Comparison of ENCODE assay signal across 30 cellular contexts in the genomic region with DNA sequence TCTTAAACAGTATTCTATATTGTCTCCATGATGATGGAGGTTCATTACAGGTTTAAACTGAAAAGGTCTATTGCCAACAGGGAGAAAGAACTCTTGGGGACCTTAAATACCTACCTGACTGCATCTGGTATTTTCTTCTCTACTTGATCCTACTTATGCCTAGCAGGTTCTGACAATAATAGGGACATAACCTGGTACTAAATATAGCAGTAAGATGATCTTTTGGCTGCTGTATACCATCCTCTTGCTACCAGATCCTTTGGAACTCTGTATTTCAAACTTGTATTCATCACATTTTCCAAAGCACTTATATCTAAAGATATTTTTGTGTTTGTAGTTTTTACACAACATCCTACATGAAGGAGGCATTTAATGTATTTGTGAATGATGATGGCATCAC.
"Had no signal": no experiment of that assay in that cellular context is flagged by ENCODE, and none has a peak within 500 bp of the region (broad histone marks: within the 10 kb centered on the region; RNA-seq: fewer than 3 reads in every experiment).

No MANE protein-coding gene starts in this region.

- H3K4me1 ChIP-seq: parathyroid adenoma, right atrium auricular region, sigmoid colon, suprapubic skin, testis, tibial artery, transverse colon, upper lobe of right lung, uterus had no signal

- DNase-seq: naive thymus-derived CD4-positive, alpha-beta T cell; natural killer cell; occipital lobe; ovary; posterior cingulate gyrus; retina; right lobe of liver; sigmoid colon; spleen; stimulated activated CD4-positive, alpha-beta T cell treated with anti-CD3 and anti-CD28 coated beads, Interleukin-12 subunit alpha, Interleukin-12 subunit beta, amount 100 ng/mL, for 4 hours; stimulated activated CD4-positive, alpha-beta T cell treated with anti-CD3 and anti-CD28 coated beads, Interleukin-1b, Interleukin-23, amount 100 ng/mL, for 48 hours; stimulated activated CD4-positive, alpha-beta T cell treated with anti-CD3 and anti-CD28 coated beads, Interleukin-4, amount 100 ng/mL, for 1 hour; stimulated activated CD4-positive, alpha-beta T cell treated with anti-CD3 and anti-CD28 coated beads, Interleukin-4, amount 100 ng/mL, for 4 hours; stimulated activated CD8-positive, alpha-beta memory T cell treated with anti-CD3 and anti-CD28 coated beads, Interleukin-4, amount 100 ng/mL, for 48 hours; stimulated activated naive CD4-positive, alpha-beta T cell; stimulated activated naive CD8-positive, alpha-beta T cell treated with anti-CD3 and anti-CD28 coated beads, Interleukin-15, amount 100 ng/mL, for 72 hours; stimulated activated naive CD8-positive, alpha-beta T cell treated with anti-CD3 and anti-CD28 coated beads, Interleukin-15, Interleukin-2, amounts not matched to agents 100 U/mL and 50 U/mL, for 24 hours; substantia nigra; testis; tibial artery; transverse colon; upper lobe of right lung; uterus had no signal

- H3K4me3 ChIP-seq: neural progenitor cell, ovary, right atrium auricular region, right lobe of liver, sigmoid colon, skin epidermis, smooth muscle cell, spleen, suprapubic skin, testis, tibial artery, transverse colon, upper lobe of right lung, uterus had no signal

- H3K36me3 ChIP-seq: neural progenitor cell, ovary, right atrium auricular region, right lobe of liver, sigmoid colon, spleen, suprapubic skin, tibial artery, transverse colon, upper lobe of right lung, uterus had no signal

- H3K9me3 ChIP-seq: ovary, right atrium auricular region, right lobe of liver, sigmoid colon, spleen, suprapubic skin, testis, tibial artery, transverse colon, upper lobe of right lung, uterus had no signal

- ATAC-seq: naive thymus-derived CD4-positive, alpha-beta T cell; natural killer cell; right lobe of liver; stimulated activated memory B cell treated with anti-CD40 and anti-IgM and Interleukin-4, amounts not matched to agents 10 μg/mL and 1 μg/mL and 100 μg/mL, for 72 hours; stimulated activated naive CD8-positive, alpha-beta T cell treated with anti-CD3 and anti-CD28 coated beads, Interleukin-15, amount 100 ng/mL, for 72 hours; stimulated activated naive CD8-positive, alpha-beta T cell treated with anti-CD3 and anti-CD28 coated beads, Interleukin-15, Interleukin-2, amounts not matched to agents 100 U/mL and 50 U/mL, for 24 hours; upper lobe of right lung had no signal

- H3K27me3 ChIP-seq: neural progenitor cell, ovary, right atrium auricular region, right lobe of liver, sigmoid colon, spleen, suprapubic skin, testis, tibial artery, transverse colon, upper lobe of right lung, uterus had no signal

- H3K4me2 ChIP-seq: neural progenitor cell, smooth muscle cell had no signal

- H3K27ac ChIP-seq: neural progenitor cell, ovary, parathyroid adenoma, right atrium auricular region, right lobe of liver, sigmoid colon, skin epidermis, spleen, suprapubic skin, testis, tibial artery, transverse colon, upper lobe of right lung, uterus had no signal
